Comparison of ENCODE assay signal across 25 cellular contexts in the genomic region with DNA sequence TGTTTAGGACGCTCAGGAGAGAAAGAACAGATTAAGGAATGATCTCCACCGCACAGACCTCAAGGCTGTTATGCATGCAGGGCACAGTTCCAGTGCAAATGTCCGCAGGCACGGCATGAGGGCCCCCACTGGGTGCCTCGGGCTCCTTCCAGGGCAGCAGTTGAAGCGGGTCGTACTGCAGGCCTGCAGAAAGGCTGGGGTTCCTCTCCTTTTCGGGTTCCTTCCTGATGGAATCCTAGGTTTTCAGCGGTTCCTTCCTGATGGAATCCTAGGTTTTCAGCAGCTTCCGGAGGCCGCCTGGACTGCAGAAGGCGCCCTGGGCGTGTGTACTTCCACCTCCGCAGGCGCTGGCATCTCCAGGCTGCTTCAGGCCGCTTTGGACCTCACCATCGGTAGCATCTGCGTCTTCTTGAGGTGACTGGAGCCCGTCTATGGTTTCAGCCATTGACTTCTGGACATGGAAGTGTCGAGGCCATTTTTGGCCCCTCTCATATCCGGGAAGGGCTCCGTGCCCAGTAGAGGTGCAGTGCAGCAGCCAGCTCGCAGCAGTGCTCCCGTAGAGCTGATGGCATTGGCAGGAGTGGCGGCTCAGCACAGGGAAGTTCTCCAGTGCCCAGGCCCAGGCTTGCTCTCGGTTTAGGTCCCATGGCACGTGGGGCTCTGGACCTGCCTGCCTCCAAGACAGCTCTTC. TPM values are rescaled to one million over a fixed set of nuclear protein-coding genes. Genes with fewer than 3 reads are reported as not detected.
A peak's percentile ranks its signal among the peaks of the same experiment; 100 is the strongest.
DNase-seq lines count a peak whose midpoint lies in the region; ATAC-seq, FAIRE-seq and TF ChIP-seq lines count a peak whose summit lies in the region.
"Had no signal": no experiment of that assay in that cellular context is flagged by ENCODE, and none has a peak within 500 bp of the region (broad histone marks: within the 10 kb centered on the region; RNA-seq: fewer than 3 reads in every experiment).

No MANE protein-coding gene starts in this region.

- H3K27ac ChIP-seq in K562 (ENCODE audit: extremely low read depth, low read depth, low read length) (peak overlapping the region; percentile 92), lower lobe of right lung (no peak overlapping the region), gastrocnemius medialis (no peak overlapping the region)
- H3K27ac ChIP-seq: SJSA1 had no signal

- no peaks in the 10 kb centered on the region for H4K20me1 ChIP-seq in K562 (replicated peaks; ENCODE audit: control insufficient read depth, insufficient read depth, low read length)

- POLR2A ChIA-PET in K562 (lab: Yijun Ruan, JAX), result interaction anchor here (0.6 to 3.3 kb wide), 4 partner anchors 9 to 787 kb away, joined by 3 to 30 read pairs (median 5); partner anchors contain the start of gene SQSTM1

- no peak for FAIRE-seq in K562 (lab: Jason Lieb, UNC)
- FAIRE-seq: D721Med, GM12892, RCC 7860 had no signal

- TF ChIP-seq POLR2A in K562 (conservative IDR thresholded peaks at IDR 0.05) (no peak), gastrocnemius medialis (IDR thresholded peaks at IDR 0.05) (no peak)

- DNase-seq in left ventricle myocardium superior, result peak; percentile 40
- DNase-seq in Right ventricle myocardium superior, result no peak
- DNase-seq in K562 (ENCODE audit: extremely low read depth in 1 of 4, low spot score in 3 of 4), result no peak
- peak; percentile 45 for DNase-seq in lower lobe of right lung
- peak; percentile 1 to 21 for DNase-seq in gastrocnemius medialis
- DNase-seq in T-helper 1 cell, result no peak
- no peak for DNase-seq in omental fat pad (ENCODE audit: low spot score)
- DNase-seq in OCI-M2 (lab: John Stamatoyannopoulos, UW; ENCODE audit: unreplicated experiment), result no peak
- DNase-seq: DMS53, GOT3, HFFc6, KG1, MG63, NCI-H1105 treated with DMSO at 0.1 percent for 48 hours, NCI-H1694, NCI-H2029 treated with DMSO at 0.1 percent for 48 hours, NCI-H2227 treated with DMSO at 0.1 percent for 48 hours, NCI-H510A, NCI-H69, OCI-M1 had no signal

- CTCF ChIA-PET in K562 (lab: Yijun Ruan, JAX; ENCODE audit: low intra/inter-chr PET ratio), result no interaction called here

- H3K4me2 ChIP-seq in K562 (ENCODE audit: insufficient read depth, low read length), result peak overlapping the region; percentile 75

- intact Hi-C loops in left ventricle myocardium superior (cut with micrococcal nuclease), result no loop called here
- intact Hi-C loops in Right ventricle myocardium superior (cut with DNase I), result no loop called here
- intact Hi-C loops in K562 (cut with micrococcal nuclease), result no loop called here
- intact Hi-C loops in lower lobe of right lung (cut with DNase I), result no loop called here
- intact Hi-C loops in gastrocnemius medialis (cut with DNase I; ENCODE audit: low total_unique reads), result no loop called here

- TF ChIP-seq CTCF in K562 (IDR thresholded peaks at IDR 0.05 in 2 of 3, conservative IDR thresholded peaks at IDR 0.05 in 1 of 3; ENCODE audit: insufficient read depth in 2 of 3, low read depth in 1 of 3, low read length in 3 of 3), result no peak; a peak in 1 of 6 replicates
- no peak for TF ChIP-seq CTCF in lower lobe of right lung (IDR thresholded peaks at IDR 0.05)
- TF ChIP-seq CTCF in gastrocnemius medialis (IDR thresholded peaks at IDR 0.05 in 4 of 5, conservative IDR thresholded peaks at IDR 0.05 in 1 of 5), result no peak
- no peak for TF ChIP-seq CTCF in omental fat pad (IDR thresholded peaks at IDR 0.05)

- H3K9me1 ChIP-seq in K562 (ENCODE audit: control insufficient read depth, insufficient read depth, low read length), result no peaks in the 10 kb centered on the region

- no peaks in the 10 kb centered on the region for H3K27me3 ChIP-seq in K562 (ENCODE audit: control insufficient read depth in 2 of 2, insufficient read depth in 2 of 2, low read length in 2 of 2)
- no peaks in the 10 kb centered on the region for H3K27me3 ChIP-seq in lower lobe of right lung (ENCODE audit: low read depth)
- H3K27me3 ChIP-seq in gastrocnemius medialis, result no peaks in the 10 kb centered on the region
- H3K27me3 ChIP-seq: MG63, SJSA1 had no signal

- no peak for ATAC-seq in left ventricle myocardium superior
- no peak for ATAC-seq in Right ventricle myocardium superior (ENCODE audit: poor library complexity)
- peak; percentile 19 for ATAC-seq in K562
- ATAC-seq in lower lobe of right lung, result no peak
- no peak for ATAC-seq in gastrocnemius medialis
- ATAC-seq in omental fat pad (ENCODE audit: low FRiP score), result no peak

- BruUV-seq in K562 (replicated peaks; lab: Mats Ljungman, UMichigan), result no TSS peak

- peaks cover 40% of the 10 kb centered on the region for H3K79me2 ChIP-seq in K562 (ENCODE audit: control insufficient read depth, insufficient read depth, low read length)

- in situ Hi-C loops in K562 (cut with MboI) (no loop called here), gastrocnemius medialis (cut with MboI; ENCODE audit: low sequenced_read_pairs in 4 of 4) (no loop called here)

- WGBS in K562 (ENCODE audit: insufficient coverage, low coverage, missing lambda C conversion rate), result 17% methylated on average over 26 of the region's 27 CpGs

- H2AFZ ChIP-seq in K562 (ENCODE audit: low read depth, low read length), result no peak overlapping the region

- H3K9ac ChIP-seq in K562 (ENCODE audit: insufficient read depth in 1 of 2, low read depth in 2 of 2, low read length in 2 of 2), result peak overlapping the region; percentile 72 to 97

- TF ChIP-seq RAD21 in K562 (CRISPR knock-in tag; conservative IDR thresholded peaks at IDR 0.05 in 1 of 2, IDR thresholded peaks at IDR 0.05 in 1 of 2), result 0 out of 4 replicates have a peak, but pooled peaks of 1 of the 2 experiments have one; percentile 9

- H3K4me1 ChIP-seq in K562 (replicated peaks in 1 of 2; ENCODE audit: control insufficient read depth in 2 of 2, insufficient read depth in 2 of 2, low read length in 2 of 2), result peaks cover 7 to 41% of the 10 kb centered on the region in 2 experiments; a peak in 4 of 5 replicates
- peaks cover 21% of the 10 kb centered on the region for H3K4me1 ChIP-seq in lower lobe of right lung
- peaks cover 5 to 9% of the 10 kb centered on the region in 2 donors for H3K4me1 ChIP-seq in gastrocnemius medialis

- H3K4me3 ChIP-seq in K562, result peak overlapping the region; percentile 65
- no peak overlapping the region for H3K4me3 ChIP-seq in lower lobe of right lung
- no peak overlapping the region for H3K4me3 ChIP-seq in gastrocnemius medialis
- H3K4me3 ChIP-seq: HAP-1, MG63, SJSA1 had no signal

- no peak for TF ChIP-seq EP300 in K562 (IDR thresholded peaks at IDR 0.05; ENCODE audit: low read length)

- peaks cover 35% of the 10 kb centered on the region; the same call in 2 of the 3 replicates for H3K36me3 ChIP-seq in K562 (ENCODE audit: control insufficient read depth, insufficient read depth, low read length)
- H3K36me3 ChIP-seq in lower lobe of right lung, result peaks cover 13% of the 10 kb centered on the region
- no peaks in the 10 kb centered on the region for H3K36me3 ChIP-seq in gastrocnemius medialis

- H3K9me3 ChIP-seq in K562 (replicated peaks; ENCODE audit: control insufficient read depth, insufficient read depth, low read depth, low read length) (no peaks in the 10 kb centered on the region), lower lobe of right lung (no peaks in the 10 kb centered on the region), gastrocnemius medialis (no peaks in the 10 kb centered on the region)
- H3K9me3 ChIP-seq: HAP-1, MG63, SJSA1 had no signal

RNA-seq across cellular contexts. Expression of gene MGAT4B, which starts 5.6 kb away (rescaled TPM):
- total RNA-seq in left ventricle myocardium superior (110 TPM), Right ventricle myocardium superior (93.3 TPM), K562 (2014; rRNA removed) (75.4 and 97.9 TPM in 2 replicates), K562 (2014; rRNA removed; fragmentation: Illumina TruSeq; extraction: Trizol) (53.9 and 64.8 TPM in 2 replicates), K562 (2015; rRNA removed; fragmentation: Illumina TruSeq; extraction: Trizol) (62.2 and 64.4 TPM in 2 replicates), K562 (2021) (120 and 133 TPM in 2 replicates), lower lobe of right lung (105 TPM), gastrocnemius medialis (10 to 100 TPM; 28.3 to 86.0 (median 61.4) TPM), omental fat pad (10 to 100 TPM; 67.6 to 90.1 (median 73.9) TPM)
- total RNA-seq in K562 (2011; cell fraction: chromatin; rRNA removed; ENCODE audit: low replicate concordance), result 133 and 442 TPM in 2 replicates
- 330 and 396 TPM in 2 replicates for total RNA-seq in K562 (2011; cell fraction: nucleolus; rRNA removed)
- total RNA-seq in K562 (2011; cell fraction: nucleoplasm; rRNA removed), result 200 and 206 TPM in 2 replicates
- polyA plus RNA-seq in K562 (2011; rRNA removed) (77.2 and 79.8 TPM in 2 replicates), K562 (2014; fragmentation: Illumina TruSeq; extraction: Trizol) (80.2 and 90.3 TPM in 2 replicates), K562 (2014; fragmentation: Nextera tagmentation; extraction: Ambion mirVana) (under 1 TPM; 0.34 to 0.37 TPM), K562 (2014; rRNA removed) (75.9 and 88.5 TPM in 2 replicates)
- polyA plus RNA-seq in K562 (2011; cell fraction: cytosol; rRNA removed), result 88.2 and 150 TPM in 2 replicates
- 249 and 384 TPM in 2 replicates for polyA plus RNA-seq in K562 (2011; cell fraction: nucleus; rRNA removed)
- 107 and 152 TPM in 2 replicates for polyA plus RNA-seq in K562 (2012)
- 44.9 and 70.3 TPM in 2 replicates for polyA minus RNA-seq in K562 (2011; rRNA and poly(A)+ RNA removed)
- 77.2 and 90.7 TPM in 2 replicates for polyA minus RNA-seq in K562 (2011; cell fraction: cytosol; rRNA and poly(A)+ RNA removed)
- polyA minus RNA-seq in K562 (2011; cell fraction: nucleus; rRNA and poly(A)+ RNA removed), result 113 and 122 TPM in 2 replicates

RNA-seq across cellular contexts. Expression of gene SQSTM1, which starts 8.4 kb away (rescaled TPM):
- 434 TPM for total RNA-seq in left ventricle myocardium superior
- total RNA-seq in Right ventricle myocardium superior, result 437 TPM
- total RNA-seq in K562 (2011; cell fraction: chromatin; rRNA removed; ENCODE audit: low replicate concordance), result 89.8 and 300 TPM in 2 replicates
- 389 and 414 TPM in 2 replicates for total RNA-seq in K562 (2011; cell fraction: nucleolus; rRNA removed)
- total RNA-seq in K562 (2011; cell fraction: nucleoplasm; rRNA removed), result 172 and 183 TPM in 2 replicates
- 148 and 236 TPM in 2 replicates for total RNA-seq in K562 (2014; rRNA removed)
- 32.0 and 37.6 TPM in 2 replicates for total RNA-seq in K562 (2014; rRNA removed; fragmentation: Illumina TruSeq; extraction: Trizol)
- total RNA-seq in K562 (2015; rRNA removed; fragmentation: Illumina TruSeq; extraction: Trizol), result 107 and 109 TPM in 2 replicates
- 148 and 151 TPM in 2 replicates for total RNA-seq in K562 (2021)
- polyA plus RNA-seq in K562 (2011; rRNA removed), result 44.8 and 45.2 TPM in 2 replicates
- polyA plus RNA-seq in K562 (2011; cell fraction: cytosol; rRNA removed), result 47.2 and 77.9 TPM in 2 replicates
- polyA plus RNA-seq in K562 (2011; cell fraction: nucleus; rRNA removed), result 132 and 257 TPM in 2 replicates
- 159 and 567 TPM in 2 replicates for polyA plus RNA-seq in K562 (2012)
- polyA plus RNA-seq in K562 (2014; fragmentation: Illumina TruSeq; extraction: Trizol), result 75.0 and 79.8 TPM in 2 replicates
- polyA plus RNA-seq in K562 (2014; fragmentation: Nextera tagmentation; extraction: Ambion mirVana), result 1 to 10 TPM; 5.6 to 8.2 TPM
- 64.0 and 70.7 TPM in 2 replicates for polyA plus RNA-seq in K562 (2014; rRNA removed)
- polyA minus RNA-seq in K562 (2011; rRNA and poly(A)+ RNA removed), result 25.0 and 34.0 TPM in 2 replicates
- 82.1 and 107 TPM in 2 replicates for polyA minus RNA-seq in K562 (2011; cell fraction: cytosol; rRNA and poly(A)+ RNA removed)
- 184 and 191 TPM in 2 replicates for polyA minus RNA-seq in K562 (2011; cell fraction: nucleus; rRNA and poly(A)+ RNA removed)
- 450 TPM for total RNA-seq in lower lobe of right lung
- total RNA-seq in gastrocnemius medialis, result 1,000 to 10,000 TPM; 1,080 to 1,340 (median 1,178) TPM
- total RNA-seq in omental fat pad, result 100 to 1,000 TPM; 400 to 762 (median 566) TPM

RNA-seq across cellular contexts. Expression of gene LTC4S, which starts 18.5 kb away (rescaled TPM):
- total RNA-seq in left ventricle myocardium superior, result 7.1 TPM
- 7.6 TPM for total RNA-seq in Right ventricle myocardium superior
- 0.90 TPM in 1 of 2 replicates, not detected in the other for total RNA-seq in K562 (2011; cell fraction: chromatin; rRNA removed; ENCODE audit: low replicate concordance)
- total RNA-seq in K562 (2011; cell fraction: nucleolus; rRNA removed), result 0.83 and 1.1 TPM in 2 replicates
- not detected in 2 replicates for total RNA-seq in K562 (2011; cell fraction: nucleoplasm; rRNA removed)
- 0.77 TPM in 1 of 2 replicates, not detected in the other for total RNA-seq in K562 (2014; rRNA removed)
- not detected in 2 replicates for total RNA-seq in K562 (2014; rRNA removed; fragmentation: Illumina TruSeq; extraction: Trizol)
- total RNA-seq in K562 (2015; rRNA removed; fragmentation: Illumina TruSeq; extraction: Trizol), result not detected in 2 replicates
- total RNA-seq in K562 (2021), result 0.51 and 0.75 TPM in 2 replicates
- polyA plus RNA-seq in K562 (2011; rRNA removed), result not detected in 2 replicates
- polyA plus RNA-seq in K562 (2011; cell fraction: cytosol; rRNA removed), result not detected in 2 replicates
- polyA plus RNA-seq in K562 (2011; cell fraction: nucleus; rRNA removed), result 0.65 and 0.75 TPM in 2 replicates
- polyA plus RNA-seq in K562 (2012), result 0.47 TPM in 1 of 2 replicates, not detected in the other
- polyA plus RNA-seq in K562 (2014; fragmentation: Illumina TruSeq; extraction: Trizol), result not detected in 2 replicates
- polyA plus RNA-seq in K562 (2014; fragmentation: Nextera tagmentation; extraction: Ambion mirVana), result not detected
- polyA plus RNA-seq in K562 (2014; rRNA removed), result 0.17 TPM in 1 of 2 replicates, not detected in the other
- not detected in 2 replicates for polyA minus RNA-seq in K562 (2011; rRNA and poly(A)+ RNA removed)
- polyA minus RNA-seq in K562 (2011; cell fraction: cytosol; rRNA and poly(A)+ RNA removed), result not detected in 2 replicates
- not detected in 2 replicates for polyA minus RNA-seq in K562 (2011; cell fraction: nucleus; rRNA and poly(A)+ RNA removed)
- 20.1 TPM for total RNA-seq in lower lobe of right lung
- 10 to 100 TPM in 1 of 4 donors, 1 to 10 TPM in 3; 1.7 to 12.6 (median 5.6) TPM for total RNA-seq in gastrocnemius medialis
- total RNA-seq in omental fat pad, result 10 to 100 TPM in 2 of 4 donors, 1 to 10 TPM in 2; 7.1 to 15.1 (median 12.0) TPM
- total RNA-seq: HFFc6 had no signal

RNA-seq across cellular contexts. Expression of gene MRNIP, which starts 46.3 kb away (rescaled TPM):
- total RNA-seq in left ventricle myocardium superior, result 14.8 TPM
- total RNA-seq in Right ventricle myocardium superior, result 12.1 TPM
- total RNA-seq in K562 (2011; cell fraction: chromatin; rRNA removed; ENCODE audit: low replicate concordance), result 168 and 262 TPM in 2 replicates
- 113 and 114 TPM in 2 replicates for total RNA-seq in K562 (2011; cell fraction: nucleolus; rRNA removed)
- total RNA-seq in K562 (2011; cell fraction: nucleoplasm; rRNA removed), result 118 and 124 TPM in 2 replicates
- 16.8 and 22.7 TPM in 2 replicates for total RNA-seq in K562 (2014; rRNA removed)
- total RNA-seq in K562 (2014; rRNA removed; fragmentation: Illumina TruSeq; extraction: Trizol), result 7.2 and 9.7 TPM in 2 replicates
- total RNA-seq in K562 (2015; rRNA removed; fragmentation: Illumina TruSeq; extraction: Trizol), result 10.4 and 12.2 TPM in 2 replicates
- 18.4 and 20.7 TPM in 2 replicates for total RNA-seq in K562 (2021)
- 25.6 and 35.4 TPM in 2 replicates for polyA plus RNA-seq in K562 (2011; rRNA removed)
- 18.4 and 20.1 TPM in 2 replicates for polyA plus RNA-seq in K562 (2011; cell fraction: cytosol; rRNA removed)
- polyA plus RNA-seq in K562 (2011; cell fraction: nucleus; rRNA removed), result 148 and 191 TPM in 2 replicates
- 18.9 and 21.4 TPM in 2 replicates for polyA plus RNA-seq in K562 (2012)
- polyA plus RNA-seq in K562 (2014; fragmentation: Illumina TruSeq; extraction: Trizol), result 18.0 and 18.5 TPM in 2 replicates
- 1 to 10 TPM; 3.6 to 6.2 TPM for polyA plus RNA-seq in K562 (2014; fragmentation: Nextera tagmentation; extraction: Ambion mirVana)
- 39.0 and 42.7 TPM in 2 replicates for polyA plus RNA-seq in K562 (2014; rRNA removed)
- polyA minus RNA-seq in K562 (2011; rRNA and poly(A)+ RNA removed), result 8.8 and 10.6 TPM in 2 replicates
- polyA minus RNA-seq in K562 (2011; cell fraction: cytosol; rRNA and poly(A)+ RNA removed), result 5.3 and 8.0 TPM in 2 replicates
- polyA minus RNA-seq in K562 (2011; cell fraction: nucleus; rRNA and poly(A)+ RNA removed), result 21.1 and 26.9 TPM in 2 replicates
- total RNA-seq in lower lobe of right lung, result 25.0 TPM
- total RNA-seq in gastrocnemius medialis, result 10 to 100 TPM in 1 of 4 donors, 1 to 10 TPM in 3; 2.9 to 16.1 (median 8.3) TPM
- total RNA-seq in omental fat pad, result 10 to 100 TPM; 15.3 to 26.8 (median 17.7) TPM

Comparison
In these comparisons a context has a peak if more than half of its experiments do, and no peak if none do; other contexts are left out.
1. DNase-seq: peak in left ventricle myocardium superior (single experiment), lower lobe of right lung (single experiment) and gastrocnemius medialis (2 of 2); none in Right ventricle myocardium superior (single experiment), K562 (0 of 4), T-helper 1 cell (0 of 5), omental fat pad (single experiment) and OCI-M2 (single experiment).